In the genomic region with DNA sequence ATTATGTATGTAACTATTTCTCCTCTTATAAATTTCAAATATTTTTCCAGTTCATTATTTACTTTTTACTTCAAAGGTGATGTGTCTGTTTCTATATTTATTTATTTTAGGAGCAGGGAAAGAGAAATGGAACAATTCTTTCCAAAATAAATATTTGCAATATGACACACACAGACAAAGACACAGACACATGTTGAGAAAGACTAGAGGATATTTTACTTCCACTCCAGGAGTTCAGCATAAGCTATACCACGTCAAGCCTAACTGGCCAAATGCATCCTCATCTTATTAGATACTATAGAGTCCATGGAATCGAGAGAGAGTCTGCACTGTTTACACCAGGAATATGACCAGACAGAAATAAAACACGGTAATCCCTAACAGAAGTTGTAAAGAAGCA, we compare ENCODE assay signal across 1 cellular context.
TF ChIP-seq lines count a peak whose summit lies in the region.

No MANE protein-coding gene starts in this region.

TF ChIP-seq in HepG2, 621 proteins besides CTCF, POLR2A, EP300 and RAD21 (continued from another document):
- TF ChIP-seq ZNF616 (CRISPR knock-in tag; IDR thresholded peaks at IDR 0.05; ENCODE audit: low read depth): no peak
- peak; percentile 63; the same call in 1 of the 2 replicates for TF ChIP-seq RXRB (CRISPR knock-in tag; IDR thresholded peaks at IDR 0.05; ENCODE audit: borderline replicate concordance)
- TF ChIP-seq ZBTB38 (CRISPR knock-in tag; IDR thresholded peaks at IDR 0.05): no peak
- TF ChIP-seq ADNP (CRISPR knock-in tag; IDR thresholded peaks at IDR 0.05): no peak
- TF ChIP-seq, protein P1, sequence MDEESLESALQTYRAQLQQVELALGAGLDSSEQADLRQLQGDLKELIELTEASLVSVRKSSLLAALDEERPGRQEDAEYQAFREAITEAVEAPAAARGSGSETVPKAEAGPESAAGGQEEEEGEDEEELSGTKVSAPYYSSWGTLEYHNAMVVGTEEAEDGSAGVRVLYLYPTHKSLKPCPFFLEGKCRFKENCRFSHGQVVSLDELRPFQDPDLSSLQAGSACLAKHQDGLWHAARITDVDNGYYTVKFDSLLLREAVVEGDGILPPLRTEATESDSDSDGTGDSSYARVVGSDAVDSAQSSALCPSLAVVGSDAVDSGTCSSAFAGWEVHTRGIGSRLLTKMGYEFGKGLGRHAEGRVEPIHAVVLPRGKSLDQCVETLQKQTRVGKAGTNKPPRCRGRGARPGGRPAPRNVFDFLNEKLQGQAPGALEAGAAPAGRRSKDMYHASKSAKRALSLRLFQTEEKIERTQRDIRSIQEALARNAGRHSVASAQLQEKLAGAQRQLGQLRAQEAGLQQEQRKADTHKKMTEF (CRISPR knock-in tag; IDR thresholded peaks at IDR 0.05): peak; percentile 91
- TF ChIP-seq MBNL3 (CRISPR knock-in tag; conservative IDR thresholded peaks at IDR 0.05): no peak
- 0 out of 2 replicates have a peak, but pooled peaks have one; percentile 50 for TF ChIP-seq KMT2B (CRISPR knock-in tag; IDR thresholded peaks at IDR 0.05)
- peak; percentile 45; the same call in 1 of the 2 replicates for TF ChIP-seq HDAC1 (CRISPR knock-in tag; IDR thresholded peaks at IDR 0.05)
- TF ChIP-seq SMC3 (IDR thresholded peaks at IDR 0.05; ENCODE audit: low read length): peak; percentile 3; the same call in 1 of the 2 replicates
- TF ChIP-seq, protein P2, sequence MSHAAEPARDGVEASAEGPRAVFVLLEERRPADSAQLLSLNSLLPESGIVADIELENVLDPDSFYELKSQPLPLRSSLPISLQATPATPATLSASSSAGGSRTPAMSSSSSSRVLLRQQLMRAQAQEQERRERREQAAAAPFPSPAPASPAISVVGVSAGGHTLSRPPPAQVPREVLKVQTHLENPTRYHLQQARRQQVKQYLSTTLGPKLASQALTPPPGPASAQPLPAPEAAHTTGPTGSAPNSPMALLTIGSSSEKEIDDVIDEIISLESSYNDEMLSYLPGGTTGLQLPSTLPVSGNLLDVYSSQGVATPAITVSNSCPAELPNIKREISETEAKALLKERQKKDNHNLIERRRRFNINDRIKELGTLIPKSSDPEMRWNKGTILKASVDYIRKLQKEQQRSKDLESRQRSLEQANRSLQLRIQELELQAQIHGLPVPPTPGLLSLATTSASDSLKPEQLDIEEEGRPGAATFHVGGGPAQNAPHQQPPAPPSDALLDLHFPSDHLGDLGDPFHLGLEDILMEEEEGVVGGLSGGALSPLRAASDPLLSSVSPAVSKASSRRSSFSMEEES (CRISPR knock-in tag; IDR thresholded peaks at IDR 0.05): 0 out of 2 replicates have a peak, but pooled peaks have one; percentile 37
- TF ChIP-seq FOXA1 (IDR thresholded peaks at IDR 0.05): peak; percentile 90
- peak; percentile 77 for TF ChIP-seq FOXA1 (CRISPR knock-in tag; IDR thresholded peaks at IDR 0.05)
- TF ChIP-seq, protein P3, sequence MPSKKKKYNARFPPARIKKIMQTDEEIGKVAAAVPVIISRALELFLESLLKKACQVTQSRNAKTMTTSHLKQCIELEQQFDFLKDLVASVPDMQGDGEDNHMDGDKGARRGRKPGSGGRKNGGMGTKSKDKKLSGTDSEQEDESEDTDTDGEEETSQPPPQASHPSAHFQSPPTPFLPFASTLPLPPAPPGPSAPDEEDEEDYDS (CRISPR knock-in tag; IDR thresholded peaks at IDR 0.05): peak; percentile 53; the same call in 1 of the 2 replicates
- TF ChIP-seq ISL2 (CRISPR knock-in tag; IDR thresholded peaks at IDR 0.05): peak; percentile 86
- TF ChIP-seq ZSCAN21 (CRISPR knock-in tag; IDR thresholded peaks at IDR 0.05; ENCODE audit: borderline replicate concordance): no peak
- TF ChIP-seq, protein P4, sequence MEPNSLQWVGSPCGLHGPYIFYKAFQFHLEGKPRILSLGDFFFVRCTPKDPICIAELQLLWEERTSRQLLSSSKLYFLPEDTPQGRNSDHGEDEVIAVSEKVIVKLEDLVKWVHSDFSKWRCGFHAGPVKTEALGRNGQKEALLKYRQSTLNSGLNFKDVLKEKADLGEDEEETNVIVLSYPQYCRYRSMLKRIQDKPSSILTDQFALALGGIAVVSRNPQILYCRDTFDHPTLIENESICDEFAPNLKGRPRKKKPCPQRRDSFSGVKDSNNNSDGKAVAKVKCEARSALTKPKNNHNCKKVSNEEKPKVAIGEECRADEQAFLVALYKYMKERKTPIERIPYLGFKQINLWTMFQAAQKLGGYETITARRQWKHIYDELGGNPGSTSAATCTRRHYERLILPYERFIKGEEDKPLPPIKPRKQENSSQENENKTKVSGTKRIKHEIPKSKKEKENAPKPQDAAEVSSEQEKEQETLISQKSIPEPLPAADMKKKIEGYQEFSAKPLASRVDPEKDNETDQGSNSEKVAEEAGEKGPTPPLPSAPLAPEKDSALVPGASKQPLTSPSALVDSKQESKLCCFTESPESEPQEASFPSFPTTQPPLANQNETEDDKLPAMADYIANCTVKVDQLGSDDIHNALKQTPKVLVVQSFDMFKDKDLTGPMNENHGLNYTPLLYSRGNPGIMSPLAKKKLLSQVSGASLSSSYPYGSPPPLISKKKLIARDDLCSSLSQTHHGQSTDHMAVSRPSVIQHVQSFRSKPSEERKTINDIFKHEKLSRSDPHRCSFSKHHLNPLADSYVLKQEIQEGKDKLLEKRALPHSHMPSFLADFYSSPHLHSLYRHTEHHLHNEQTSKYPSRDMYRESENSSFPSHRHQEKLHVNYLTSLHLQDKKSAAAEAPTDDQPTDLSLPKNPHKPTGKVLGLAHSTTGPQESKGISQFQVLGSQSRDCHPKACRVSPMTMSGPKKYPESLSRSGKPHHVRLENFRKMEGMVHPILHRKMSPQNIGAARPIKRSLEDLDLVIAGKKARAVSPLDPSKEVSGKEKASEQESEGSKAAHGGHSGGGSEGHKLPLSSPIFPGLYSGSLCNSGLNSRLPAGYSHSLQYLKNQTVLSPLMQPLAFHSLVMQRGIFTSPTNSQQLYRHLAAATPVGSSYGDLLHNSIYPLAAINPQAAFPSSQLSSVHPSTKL (CRISPR knock-in tag; IDR thresholded peaks at IDR 0.05): peak; percentile 99
- TF ChIP-seq, protein P5, sequence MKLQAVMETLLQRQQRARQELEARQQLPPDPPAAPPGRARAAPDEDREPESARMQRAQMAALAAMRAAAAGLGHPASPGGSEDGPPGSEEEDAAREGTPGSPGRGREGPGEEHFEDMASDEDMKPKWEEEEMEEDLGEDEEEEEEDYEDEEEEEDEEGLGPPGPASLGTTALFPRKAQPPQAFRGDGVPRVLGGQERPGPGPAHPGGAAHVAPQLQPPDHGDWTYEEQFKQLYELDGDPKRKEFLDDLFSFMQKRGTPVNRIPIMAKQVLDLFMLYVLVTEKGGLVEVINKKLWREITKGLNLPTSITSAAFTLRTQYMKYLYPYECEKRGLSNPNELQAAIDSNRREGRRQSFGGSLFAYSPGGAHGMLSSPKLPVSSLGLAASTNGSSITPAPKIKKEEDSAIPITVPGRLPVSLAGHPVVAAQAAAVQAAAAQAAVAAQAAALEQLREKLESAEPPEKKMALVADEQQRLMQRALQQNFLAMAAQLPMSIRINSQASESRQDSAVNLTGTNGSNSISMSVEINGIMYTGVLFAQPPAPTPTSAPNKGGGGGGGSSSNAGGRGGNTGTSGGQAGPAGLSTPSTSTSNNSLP (IDR thresholded peaks at IDR 0.05; ENCODE audit: low read depth, low read length): peak; percentile 98
- TF ChIP-seq, protein P6, sequence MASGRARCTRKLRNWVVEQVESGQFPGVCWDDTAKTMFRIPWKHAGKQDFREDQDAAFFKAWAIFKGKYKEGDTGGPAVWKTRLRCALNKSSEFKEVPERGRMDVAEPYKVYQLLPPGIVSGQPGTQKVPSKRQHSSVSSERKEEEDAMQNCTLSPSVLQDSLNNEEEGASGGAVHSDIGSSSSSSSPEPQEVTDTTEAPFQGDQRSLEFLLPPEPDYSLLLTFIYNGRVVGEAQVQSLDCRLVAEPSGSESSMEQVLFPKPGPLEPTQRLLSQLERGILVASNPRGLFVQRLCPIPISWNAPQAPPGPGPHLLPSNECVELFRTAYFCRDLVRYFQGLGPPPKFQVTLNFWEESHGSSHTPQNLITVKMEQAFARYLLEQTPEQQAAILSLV (CRISPR knock-in tag; IDR thresholded peaks at IDR 0.05; ENCODE audit: borderline replicate concordance): no peak
- peak; percentile 92; the same call in 1 of the 2 replicates for TF ChIP-seq NFIC (IDR thresholded peaks at IDR 0.05; ENCODE audit: low read length)
- TF ChIP-seq, protein P7, sequence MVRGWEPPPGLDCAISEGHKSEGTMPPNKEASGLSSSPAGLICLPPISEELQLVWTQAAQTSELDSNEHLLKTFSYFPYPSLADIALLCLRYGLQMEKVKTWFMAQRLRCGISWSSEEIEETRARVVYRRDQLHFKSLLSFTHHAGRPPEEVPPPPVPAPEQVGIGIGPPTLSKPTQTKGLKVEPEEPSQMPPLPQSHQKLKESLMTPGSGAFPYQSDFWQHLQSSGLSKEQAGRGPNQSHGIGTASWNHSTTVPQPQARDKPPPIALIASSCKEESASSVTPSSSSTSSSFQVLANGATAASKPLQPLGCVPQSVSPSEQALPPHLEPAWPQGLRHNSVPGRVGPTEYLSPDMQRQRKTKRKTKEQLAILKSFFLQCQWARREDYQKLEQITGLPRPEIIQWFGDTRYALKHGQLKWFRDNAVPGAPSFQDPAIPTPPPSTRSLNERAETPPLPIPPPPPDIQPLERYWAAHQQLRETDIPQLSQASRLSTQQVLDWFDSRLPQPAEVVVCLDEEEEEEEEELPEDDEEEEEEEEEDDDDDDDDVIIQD (CRISPR knock-in tag; IDR thresholded peaks at IDR 0.05; ENCODE audit: low read depth): peak; percentile 67; the same call in 1 of the 2 replicates
- no peak for TF ChIP-seq ZNF549 (CRISPR knock-in tag; IDR thresholded peaks at IDR 0.05)
- peak; percentile 79 for TF ChIP-seq SMAD3 (CRISPR knock-in tag; IDR thresholded peaks at IDR 0.05)
- peak; percentile 70; the same call in 1 of the 2 replicates for TF ChIP-seq SIX1 (CRISPR knock-in tag; IDR thresholded peaks at IDR 0.05; ENCODE audit: borderline replicate concordance)
- TF ChIP-seq TEAD3 (CRISPR knock-in tag; optimal IDR thresholded peaks at IDR 0.05; ENCODE audit: borderline replicate concordance): peak; percentile 46
- TF ChIP-seq, protein P8, sequence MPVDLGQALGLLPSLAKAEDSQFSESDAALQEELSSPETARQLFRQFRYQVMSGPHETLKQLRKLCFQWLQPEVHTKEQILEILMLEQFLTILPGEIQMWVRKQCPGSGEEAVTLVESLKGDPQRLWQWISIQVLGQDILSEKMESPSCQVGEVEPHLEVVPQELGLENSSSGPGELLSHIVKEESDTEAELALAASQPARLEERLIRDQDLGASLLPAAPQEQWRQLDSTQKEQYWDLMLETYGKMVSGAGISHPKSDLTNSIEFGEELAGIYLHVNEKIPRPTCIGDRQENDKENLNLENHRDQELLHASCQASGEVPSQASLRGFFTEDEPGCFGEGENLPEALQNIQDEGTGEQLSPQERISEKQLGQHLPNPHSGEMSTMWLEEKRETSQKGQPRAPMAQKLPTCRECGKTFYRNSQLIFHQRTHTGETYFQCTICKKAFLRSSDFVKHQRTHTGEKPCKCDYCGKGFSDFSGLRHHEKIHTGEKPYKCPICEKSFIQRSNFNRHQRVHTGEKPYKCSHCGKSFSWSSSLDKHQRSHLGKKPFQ (CRISPR knock-in tag; IDR thresholded peaks at IDR 0.05; ENCODE audit: insufficient replicate concordance): no peak
- TF ChIP-seq ZNF792 (CRISPR knock-in tag; IDR thresholded peaks at IDR 0.05): peak; percentile 67; the same call in 1 of the 2 replicates
- TF ChIP-seq EED (CRISPR knock-in tag; IDR thresholded peaks at IDR 0.05): no peak
- TF ChIP-seq, protein P9, sequence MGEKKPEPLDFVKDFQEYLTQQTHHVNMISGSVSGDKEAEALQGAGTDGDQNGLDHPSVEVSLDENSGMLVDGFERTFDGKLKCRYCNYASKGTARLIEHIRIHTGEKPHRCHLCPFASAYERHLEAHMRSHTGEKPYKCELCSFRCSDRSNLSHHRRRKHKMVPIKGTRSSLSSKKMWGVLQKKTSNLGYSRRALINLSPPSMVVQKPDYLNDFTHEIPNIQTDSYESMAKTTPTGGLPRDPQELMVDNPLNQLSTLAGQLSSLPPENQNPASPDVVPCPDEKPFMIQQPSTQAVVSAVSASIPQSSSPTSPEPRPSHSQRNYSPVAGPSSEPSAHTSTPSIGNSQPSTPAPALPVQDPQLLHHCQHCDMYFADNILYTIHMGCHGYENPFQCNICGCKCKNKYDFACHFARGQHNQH (CRISPR knock-in tag; IDR thresholded peaks at IDR 0.05): peak; percentile 61; the same call in 1 of the 2 replicates
- TF ChIP-seq ZNF614 (CRISPR knock-in tag; IDR thresholded peaks at IDR 0.05; ENCODE audit: borderline replicate concordance): peak; percentile 51; the same call in 1 of the 2 replicates
- TF ChIP-seq, protein P10, sequence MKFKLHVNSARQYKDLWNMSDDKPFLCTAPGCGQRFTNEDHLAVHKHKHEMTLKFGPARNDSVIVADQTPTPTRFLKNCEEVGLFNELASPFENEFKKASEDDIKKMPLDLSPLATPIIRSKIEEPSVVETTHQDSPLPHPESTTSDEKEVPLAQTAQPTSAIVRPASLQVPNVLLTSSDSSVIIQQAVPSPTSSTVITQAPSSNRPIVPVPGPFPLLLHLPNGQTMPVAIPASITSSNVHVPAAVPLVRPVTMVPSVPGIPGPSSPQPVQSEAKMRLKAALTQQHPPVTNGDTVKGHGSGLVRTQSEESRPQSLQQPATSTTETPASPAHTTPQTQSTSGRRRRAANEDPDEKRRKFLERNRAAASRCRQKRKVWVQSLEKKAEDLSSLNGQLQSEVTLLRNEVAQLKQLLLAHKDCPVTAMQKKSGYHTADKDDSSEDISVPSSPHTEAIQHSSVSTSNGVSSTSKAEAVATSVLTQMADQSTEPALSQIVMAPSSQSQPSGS (CRISPR knock-in tag; IDR thresholded peaks at IDR 0.05): no peak
